ENCODE assay signal across 9 cellular contexts in genomic region chr1:84973493-84974334, GRCh38. TPM values are rescaled to one million over a fixed set of nuclear protein-coding genes. Genes with fewer than 3 reads are reported as not detected.
DNase-seq lines count a peak whose midpoint lies in the region; ATAC-seq lines count a peak whose summit lies in the region.
"Had no signal": no experiment of that assay in that cellular context is flagged by ENCODE, and none has a peak within 500 bp of the region (broad histone marks: within the 10 kb centered on the region; RNA-seq: fewer than 3 reads in every experiment).

No MANE protein-coding gene starts in this region.

- intact Hi-C loops in activated T-helper 2 cell treated with anti-CD3 and anti-CD28 coated beads, Interferon-gamma antibody, Interleukin-2, Interleukin-4, amounts not matched to agents 10 μg/mL and 5 μg/mL and 100 μg/mL, durations not matched to agents 14 hours and 24 hours and 36 hours (cut with micrococcal nuclease), result loop anchor here (2.0 to 10.0 kb wide), 2 partner anchors 49 to 119 kb away; no protein-coding TSS in a partner anchor

- ATAC-seq in GM19397 (IDR thresholded peaks at IDR 0.05; ENCODE audit: unreplicated experiment) (peak; percentile 44), HG03159 (IDR thresholded peaks at IDR 0.05; ENCODE audit: unreplicated experiment) (peak; percentile 44), GM18519 (IDR thresholded peaks at IDR 0.05; ENCODE audit: low FRiP score, unreplicated experiment) (no peak)

- H3K27me3 Mint-ChIP-seq in activated T-helper 2 cell treated with anti-CD3 and anti-CD28 coated beads, Interferon-gamma antibody, Interleukin-2, Interleukin-4, amounts not matched to agents 10 μg/mL and 5 μg/mL and 100 μg/mL, durations not matched to agents 14 hours and 24 hours and 36 hours (ENCODE audit: low read depth), result no peaks in the 10 kb centered on the region

- H3K4me1 Mint-ChIP-seq in activated T-helper 2 cell treated with anti-CD3 and anti-CD28 coated beads, Interferon-gamma antibody, Interleukin-2, Interleukin-4, amounts not matched to agents 10 μg/mL and 5 μg/mL and 100 μg/mL, durations not matched to agents 14 hours and 24 hours and 36 hours (ENCODE audit: low read depth), result peaks cover 79% of the 10 kb centered on the region

- peaks cover 12% of the 10 kb centered on the region for H3K9me3 Mint-ChIP-seq in activated T-helper 2 cell treated with anti-CD3 and anti-CD28 coated beads, Interferon-gamma antibody, Interleukin-2, Interleukin-4, amounts not matched to agents 10 μg/mL and 5 μg/mL and 100 μg/mL, durations not matched to agents 14 hours and 24 hours and 36 hours

- H3K36me3 Mint-ChIP-seq in activated T-helper 2 cell treated with anti-CD3 and anti-CD28 coated beads, Interferon-gamma antibody, Interleukin-2, Interleukin-4, amounts not matched to agents 10 μg/mL and 5 μg/mL and 100 μg/mL, durations not matched to agents 14 hours and 24 hours and 36 hours (ENCODE audit: low read depth), result peaks cover 79% of the 10 kb centered on the region

- peak overlapping the region; percentile 15 for H3K4me3 Mint-ChIP-seq in activated T-helper 2 cell treated with anti-CD3 and anti-CD28 coated beads, Interferon-gamma antibody, Interleukin-2, Interleukin-4, amounts not matched to agents 10 μg/mL and 5 μg/mL and 100 μg/mL, durations not matched to agents 14 hours and 24 hours and 36 hours (ENCODE audit: low read depth)

- H3K27ac Mint-ChIP-seq in activated T-helper 2 cell treated with anti-CD3 and anti-CD28 coated beads, Interferon-gamma antibody, Interleukin-2, Interleukin-4, amounts not matched to agents 10 μg/mL and 5 μg/mL and 100 μg/mL, durations not matched to agents 14 hours and 24 hours and 36 hours, result peak overlapping the region; percentile 87

- DNase-seq in ELR (ENCODE audit: low read depth) (peak; percentile 30), C1 segment of cervical spinal cord (lab: John Stamatoyannopoulos, UW) (no peak), globus pallidus (ENCODE audit: low spot score) (no peak), ecto neural progenitor cell (ENCODE audit: low spot score) (no peak)
- DNase-seq in activated T-helper 2 cell treated with anti-CD3 and anti-CD28 coated beads, Interferon-gamma antibody, Interleukin-2, Interleukin-4, amounts not matched to agents 10 μg/mL and 5 μg/mL and 100 μg/mL, durations not matched to agents 14 hours and 24 hours and 36 hours (ENCODE audit: low spot score), result no peak
- DNase-seq: Peyer's patch had no signal

RNA-seq across cellular contexts. Expression of gene MCOLN2, which starts 23.2 kb away (rescaled TPM):
- total RNA-seq in activated T-helper 2 cell treated with anti-CD3 and anti-CD28 coated beads, Interferon-gamma antibody, Interleukin-2, Interleukin-4, amounts not matched to agents 10 μg/mL and 5 μg/mL and 100 μg/mL, durations not matched to agents 14 hours and 24 hours and 36 hours, result 142 and 143 TPM in 2 replicates
